In the genomic region with DNA sequence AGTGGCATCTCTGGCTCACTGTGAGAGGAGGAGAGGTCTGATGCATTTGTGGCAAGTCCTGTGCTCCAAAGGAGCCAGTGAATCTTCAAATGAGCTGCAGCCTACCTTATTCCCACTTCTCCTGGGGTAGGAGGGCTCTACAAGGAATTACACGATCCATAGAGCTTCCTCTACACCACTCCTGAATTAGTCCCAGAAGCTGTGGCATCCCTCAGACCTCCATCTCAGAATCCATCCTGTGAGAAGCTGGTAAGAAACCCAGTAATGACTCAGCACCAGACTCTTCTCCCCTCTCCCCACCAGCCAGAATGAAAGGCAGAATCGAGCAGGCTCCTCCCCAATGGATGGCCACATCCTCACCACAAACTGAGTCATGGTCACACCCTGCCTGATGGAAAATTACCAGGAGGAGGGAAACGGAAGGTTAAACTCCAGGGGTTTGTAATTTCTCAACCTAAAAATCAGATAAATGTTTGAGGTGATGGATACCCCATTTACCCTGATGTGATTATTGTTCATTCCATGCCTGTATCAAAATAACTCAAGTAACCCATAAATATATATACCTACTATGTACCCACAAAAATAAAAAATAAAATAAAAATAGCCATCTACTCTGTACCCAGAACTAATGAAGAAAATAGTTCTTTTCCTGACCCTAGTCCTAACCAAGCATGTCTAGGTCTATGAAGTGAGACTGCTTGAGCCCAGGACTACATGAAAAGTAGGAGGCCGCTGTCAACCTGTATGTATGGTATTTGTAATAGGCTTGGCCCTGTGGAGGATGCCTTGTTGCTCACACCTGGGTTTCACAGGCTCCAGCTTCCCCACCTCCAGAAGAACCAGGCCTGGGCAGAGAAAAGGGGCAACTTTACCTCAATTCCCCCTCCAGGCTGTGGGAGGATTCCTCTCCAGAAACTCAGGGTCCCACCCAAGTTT, we compare ENCODE assay signal across 8 cellular contexts. TPM values are rescaled to one million over a fixed set of nuclear protein-coding genes. Genes with fewer than 3 reads are reported as not detected.
DNase-seq lines count a peak whose midpoint lies in the region; ATAC-seq, FAIRE-seq and TF ChIP-seq lines count a peak whose summit lies in the region.

No MANE protein-coding gene starts in this region.

- in situ Hi-C loops in astrocyte of the cerebellum (cut with HindIII; ENCODE audit: low sequenced_read_pairs): no loop called here

- ATAC-seq in GM19043 (IDR thresholded peaks at IDR 0.05; ENCODE audit: low read depth, unreplicated experiment): peak; percentile 91
- ATAC-seq in HG03460 (IDR thresholded peaks at IDR 0.05; ENCODE audit: unreplicated experiment): peak; percentile 70

- H3K4me3 ChIP-seq in astrocyte of the cerebellum (ENCODE audit: low read depth, low read length) (peak overlapping the region; percentile 24), kidney (ENCODE audit: low read length in 2 of 2) (no peak overlapping the region)

- DNase-seq in AG08395 (ENCODE audit: low spot score) (peak; percentile 97), SW480 (ENCODE audit: low spot score) (peak; percentile 97), astrocyte of the cerebellum (ENCODE audit: low read depth) (peak; percentile 97), kidney (peak; percentile 76), DMS79 (lab: John Stamatoyannopoulos, UW) (no peak)
- peak; percentile 67 for DNase-seq in stimulated activated CD8-positive, alpha-beta memory T cell treated with anti-CD3 and anti-CD28 coated beads, Interleukin-4, amount 100 ng/mL, for 24 hours (ENCODE audit: low read depth)

- no peak overlapping the region for H3K27ac ChIP-seq in kidney (ENCODE audit: low read depth in 2 of 2, low read length in 2 of 2)

- intact Hi-C loops in kidney (cut with DNase I): no loop called here

- H3K9ac ChIP-seq in kidney (ENCODE audit: low read length in 2 of 2): no peak overlapping the region

- no peak for FAIRE-seq in kidney (lab: Jason Lieb, UNC)

- H3K4me1 ChIP-seq in kidney (ENCODE audit: control insufficient read depth in 1 of 2, insufficient read depth in 1 of 2, low read depth in 1 of 2, low read length in 2 of 2): no peaks in the 10 kb centered on the region

- H3K9me3 ChIP-seq in kidney (ENCODE audit: control insufficient read depth in 1 of 2, low read length in 2 of 2): no peaks in the 10 kb centered on the region

- TF ChIP-seq CTCF in astrocyte of the cerebellum (IDR thresholded peaks at IDR 0.05; ENCODE audit: low read depth, low read length, missing control alignments): no peak
- no peak for TF ChIP-seq CTCF in kidney (IDR thresholded peaks at IDR 0.05; ENCODE audit: borderline replicate concordance, extremely low read depth, insufficient read depth)

- H3K36me3 ChIP-seq in kidney (ENCODE audit: control insufficient read depth in 1 of 2, insufficient read depth in 2 of 2, low read length in 2 of 2): peaks cover 17 to 21% of the 10 kb centered on the region in 2 donors

RNA-seq across cellular contexts. Expression of gene PKM, which starts 6.6 kb away (rescaled TPM):
- 1,124 TPM for total RNA-seq in kidney
- 799 TPM for polyA plus RNA-seq in kidney (ENCODE audit: insufficient read depth, low read depth, low replicate concordance)

RNA-seq across cellular contexts. Expression of gene PARP6, which starts 34.8 kb away (rescaled TPM):
- total RNA-seq in kidney: 69.7 TPM
- polyA plus RNA-seq in kidney (ENCODE audit: insufficient read depth, low read depth, low replicate concordance): 50.4 TPM

RNA-seq across cellular contexts. Expression of gene GRAMD2A, which starts 40.0 kb away (rescaled TPM):
- 5.4 TPM for total RNA-seq in kidney
- polyA plus RNA-seq in kidney (ENCODE audit: insufficient read depth, low read depth, low replicate concordance): 2.7 TPM
